In genomic region chr6:1363729-1364572, GRCh38 we compare ENCODE assay signal across 11 cellular contexts. TPM values are rescaled to one million over a fixed set of nuclear protein-coding genes. Genes with fewer than 3 reads are reported as not detected.
DNase-seq lines count a peak whose midpoint lies in the region; ATAC-seq and TF ChIP-seq lines count a peak whose summit lies in the region.
"Had no signal": no experiment of that assay in that cellular context is flagged by ENCODE, and none has a peak within 500 bp of the region (broad histone marks: within the 10 kb centered on the region; RNA-seq: fewer than 3 reads in every experiment).

No MANE protein-coding gene starts in this region.

- no peaks in the 10 kb centered on the region for H3K79me2 ChIP-seq in GM23248 (ENCODE audit: insufficient read depth)

- H3K4me1 Mint-ChIP-seq in WTC11 = peaks cover 10% of the 10 kb centered on the region

- 0 out of 2 replicates have a peak, but pooled peaks cover 3% of the 10 kb centered on the region for H3K27me3 ChIP-seq in GM23248 (replicated peaks; ENCODE audit: insufficient read depth)

- CTCF ChIA-PET in WTC11 (lab: Charles Lee) = interaction anchor here (0.6 to 3.2 kb wide), 5 partner anchors 14 to 161 kb away, joined by 3 to 15 read pairs (median 5); no protein-coding TSS in a partner anchor

- in situ Hi-C loops in GM23248 (cut with MboI) = no loop called here

- no peaks in the 10 kb centered on the region for H3K36me3 Mint-ChIP-seq in WTC11

- no peaks in the 10 kb centered on the region for H3K36me3 ChIP-seq in GM23248 (ENCODE audit: low read depth)
- H3K36me3 ChIP-seq: tibial nerve had no signal

- no peaks in the 10 kb centered on the region for H3K9me3 ChIP-seq in GM23248 (ENCODE audit: low read depth)
- H3K9me3 ChIP-seq: tibial nerve had no signal

- H3K27ac ChIP-seq in 22Rv1 = no peak overlapping the region
- H3K27ac ChIP-seq in GM23248 = peak overlapping the region; percentile 45
- H3K27ac ChIP-seq: tibial nerve had no signal

- H3K4me1 ChIP-seq in GM23248 (ENCODE audit: insufficient read depth) = peaks cover 21% of the 10 kb centered on the region
- H3K4me1 ChIP-seq: tibial nerve had no signal

- peaks cover 8% of the 10 kb centered on the region for H3K9me3 Mint-ChIP-seq in WTC11

- peak overlapping the region; percentile 27; the same call in 1 of the 2 replicates for H3K4me3 ChIP-seq in GM23248
- H3K4me3 ChIP-seq: tibial nerve had no signal

- POLR2A ChIA-PET in WTC11 (lab: Charles Lee) = no interaction called here

- H3K4me3 Mint-ChIP-seq in WTC11 = no peak overlapping the region

- H3K27me3 Mint-ChIP-seq in WTC11 (ENCODE audit: low read depth) = peaks cover 10% of the 10 kb centered on the region

- WGBS in GM23248 (ENCODE audit: low coverage in 1 of 2, low lambda C conversion rate in 2 of 2, missing lambda C conversion rate in 2 of 2), 2 experiments = 6 to 7% methylated on average over 16 of the region's 16 CpGs

- DNase-seq in GM23248 = peak; percentile 77
- peak; percentile 36 for DNase-seq in WTC11 (ENCODE audit: low spot score)
- peak; percentile 37 for DNase-seq in iPS-NIHi11 (ENCODE audit: low spot score)
- no peak for DNase-seq in NCI-H526 treated with DMSO at 0.1 percent for 48 hours (lab: John Stamatoyannopoulos, UW)
- no peak for DNase-seq in AG08396 (ENCODE audit: low spot score)
- no peak for DNase-seq in HuH-7.5 (ENCODE audit: low spot score)
- DNase-seq: head of caudate nucleus, SW 1271 had no signal

- no peak overlapping the region for H3K27ac Mint-ChIP-seq in WTC11

- no peaks in the 10 kb centered on the region for H4K20me1 ChIP-seq in GM23248 (ENCODE audit: insufficient read depth)

- H3K9ac ChIP-seq in GM23248 = no peak overlapping the region; the same call in 1 of the 2 replicates

- ATAC-seq in WTC11 = peak; percentile 65
- ATAC-seq in HG03097 (IDR thresholded peaks at IDR 0.05; ENCODE audit: low FRiP score, unreplicated experiment) = no peak

- no peaks in the 10 kb centered on the region for H3K9me2 ChIP-seq in GM23248 (ENCODE audit: insufficient read depth)

- peak overlapping the region; percentile 36 for H2AFZ ChIP-seq in GM23248

- TF ChIP-seq CTCF in 22Rv1 (IDR thresholded peaks at IDR 0.05) (peak; percentile 15; the same call in 1 of the 2 replicates), WTC11 (IDR thresholded peaks at IDR 0.05) (no peak)

- peak overlapping the region; percentile 24 for H3K4me2 ChIP-seq in GM23248 (ENCODE audit: unreplicated experiment)

- peaks cover 13% of the 10 kb centered on the region for H3F3A ChIP-seq in GM23248 (ENCODE audit: insufficient read depth)

TF ChIP-seq in WTC11, 78 proteins besides CTCF, POLR2A, EP300 and RAD21:
- TF ChIP-seq E2F1 (CRISPR knock-in tag; IDR thresholded peaks at IDR 0.05) (no peak), GTF2I (CRISPR knock-in tag; conservative IDR thresholded peaks at IDR 0.05) (no peak), MAX (CRISPR knock-in tag; IDR thresholded peaks at IDR 0.05) (no peak), FOXP1 (CRISPR knock-in tag; IDR thresholded peaks at IDR 0.05; ENCODE audit: borderline replicate concordance) (no peak)

RNA-seq across cellular contexts. Expression of gene FOXF2, which starts 25.4 kb away (rescaled TPM):
- 5.1 and 8.3 TPM in 2 replicates for total RNA-seq in GM23248 (2014; rRNA removed; shearing (Covaris generic))
- 2.5 and 2.7 TPM in 2 replicates for polyA plus RNA-seq in GM23248 (2016; fragmentation: Nextera tagmentation; extraction: Ambion mirVana)
- 0.07 to 0.11 TPM in 2 of 3 replicates, not detected in the other for total RNA-seq in WTC11 (2021)

RNA-seq across cellular contexts. Expression of gene FOXQ1, which starts 52.1 kb away (rescaled TPM):
- under 0.01 TPM in 1 of 2 replicates, not detected in the other for total RNA-seq in GM23248 (2014; rRNA removed; shearing (Covaris generic))
- not detected in 2 replicates for polyA plus RNA-seq in GM23248 (2016; fragmentation: Nextera tagmentation; extraction: Ambion mirVana)
- 0.25 to 0.35 TPM (median 0.30 TPM) in 3 replicates for total RNA-seq in WTC11 (2021)

Comparison
In these comparisons a context has a peak if more than half of its experiments do, and no peak if none do; other contexts are left out.
1. DNase-seq: peak in GM23248 (single experiment), WTC11 (single experiment) and iPS-NIHi11 (single experiment); none in NCI-H526 treated with DMSO at 0.1 percent for 48 hours (single experiment), AG08396 (single experiment) and HuH-7.5 (single experiment).